ENCODE assay signal across 1 cellular context in genomic region chr2:176612736-176613135, GRCh38.
TF ChIP-seq lines count a peak whose summit lies in the region.

No MANE protein-coding gene starts in this region.

TF ChIP-seq in HCT116, 20 proteins besides CTCF, POLR2A, EP300 and RAD21 (continued from another document):
- TF ChIP-seq ZBTB33 (IDR thresholded peaks at IDR 0.05; ENCODE audit: extremely low read depth, insufficient replicate concordance, low read length) (no peak), MAX (IDR thresholded peaks at IDR 0.05) (peak; percentile 34; the same call in 1 of the 2 replicates), CBX3 (IDR thresholded peaks at IDR 0.05; ENCODE audit: low read depth) (0 out of 2 replicates have a peak, but pooled peaks have one; percentile 25), SRF (IDR thresholded peaks at IDR 0.05; ENCODE audit: low read depth) (no peak)
